11 cellular contexts compared by ENCODE assay signal in the genomic region with DNA sequence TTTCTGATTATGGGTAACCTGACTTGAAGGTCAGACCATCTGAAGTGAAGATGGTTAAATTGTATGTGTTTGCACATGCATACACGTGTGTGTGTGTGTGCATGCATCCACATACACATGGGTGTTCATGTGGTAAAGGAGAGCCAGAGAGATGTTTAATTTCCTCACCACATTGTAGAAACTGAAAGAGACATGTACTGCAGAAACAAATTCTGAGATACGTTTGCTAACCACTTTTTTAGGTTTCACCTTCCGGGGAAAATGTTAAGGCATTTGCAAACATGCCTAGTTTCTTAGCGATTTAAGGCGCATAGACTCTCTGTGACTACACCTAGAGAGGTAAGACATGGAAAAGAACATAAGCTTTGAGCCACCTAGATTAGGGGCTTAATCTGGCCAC.
DNase-seq lines count a peak whose midpoint lies in the region; ATAC-seq and TF ChIP-seq lines count a peak whose summit lies in the region.
"Had no signal": no experiment of that assay in that cellular context is flagged by ENCODE, and none has a peak within 500 bp of the region (broad histone marks: within the 10 kb centered on the region; RNA-seq: fewer than 3 reads in every experiment).

No MANE protein-coding gene starts in this region.

- H3K36me3 ChIP-seq in Panc1 (ENCODE audit: control insufficient read depth, insufficient read depth, low read length), result no peaks in the 10 kb centered on the region
- no peaks in the 10 kb centered on the region for H3K36me3 ChIP-seq in adrenal gland (replicated peaks in 1 of 2)

- no peaks in the 10 kb centered on the region for H3K9me3 Mint-ChIP-seq in activated T-cell treated with anti-CD3 and anti-CD28 coated beads, Interleukin-2, amount 50 U/mL, for 24 hours

- TF ChIP-seq POLR2A in adrenal gland (IDR thresholded peaks at IDR 0.05), result no peak

- DNase-seq in activated T-cell treated with anti-CD3 and anti-CD28 coated beads, Interleukin-2, amount 50 U/mL, for 24 hours, result no peak
- DNase-seq in activated T-cell treated with anti-CD3 and anti-CD28 coated beads, Interleukin-2, amount 50 U/mL, for 1 hour, result no peak
- no peak for DNase-seq in Panc1 (ENCODE audit: low read depth, low spot score)
- DNase-seq in stimulated activated naive CD8-positive, alpha-beta T cell treated with anti-CD3 and anti-CD28 coated beads, Interleukin-15, Interleukin-2, amounts not matched to agents 100 U/mL and 50 U/mL, for 24 hours, result no peak
- DNase-seq in NCI-H2029 treated with DMSO at 0.1 percent for 48 hours (lab: John Stamatoyannopoulos, UW), result no peak
- DNase-seq in adrenal gland, result no peak
- DNase-seq in HCEC 1CT, result no peak
- DNase-seq: islet precursor cell, NCI-H2029 had no signal

- H3K27ac ChIP-seq in Panc1 (ENCODE audit: low read length) (peak overlapping the region; percentile 70; the same call in 1 of the 2 replicates), adrenal gland (no peak overlapping the region)
- H3K27ac ChIP-seq: SK-N-MC had no signal

- H3K9me3 ChIP-seq in Panc1 (ENCODE audit: control insufficient read depth, insufficient read depth, low read depth, low read length) (no peaks in the 10 kb centered on the region), adrenal gland (replicated peaks in 1 of 3) (no peaks in the 10 kb centered on the region)

- no TSS peak for BruUV-seq in Panc1 (replicated peaks; lab: Mats Ljungman, UMichigan)

- TF ChIP-seq CTCF in Panc1 (IDR thresholded peaks at IDR 0.05) (no peak), adrenal gland (IDR thresholded peaks at IDR 0.05) (no peak)

- H3K4me1 ChIP-seq in Panc1 (ENCODE audit: control insufficient read depth, insufficient read depth, low read length) (no peaks in the 10 kb centered on the region), adrenal gland (replicated peaks in 1 of 2) (peaks cover 6 to 12% of the 10 kb centered on the region in 2 donors)

- no peak overlapping the region for H3K4me3 Mint-ChIP-seq in activated T-cell treated with anti-CD3 and anti-CD28 coated beads, Interleukin-2, amount 50 U/mL, for 24 hours

- H3K4me1 Mint-ChIP-seq in activated T-cell treated with anti-CD3 and anti-CD28 coated beads, Interleukin-2, amount 50 U/mL, for 24 hours (ENCODE audit: low read depth), result peaks cover 35% of the 10 kb centered on the region

- CTCF ChIA-PET in Panc1 (lab: Charles Lee), result no interaction called here

- POLR2A ChIA-PET in Panc1 (lab: Charles Lee), result interaction anchor here (0.7 kb wide), 1 partner anchor 104 kb away, joined by 3 read pairs; no protein-coding TSS in a partner anchor

- H3K4me3 ChIP-seq in Panc1 (ENCODE audit: low read depth in 2 of 2, low read length in 2 of 2) (no peak overlapping the region), adrenal gland (no peak overlapping the region)
- H3K4me3 ChIP-seq: SK-N-MC had no signal

- WGBS in adrenal gland, 4 donors, result 91 to 97% (median 95%) methylated on average over 5 of the region's 5 CpGs

- in situ Hi-C loops in Panc1 (cut with HindIII; ENCODE audit: low pct_unique_long_range_greater_than_20kb, low sequenced_read_pairs), result no loop called here

- peak overlapping the region; percentile 62 for H3K27ac Mint-ChIP-seq in activated T-cell treated with anti-CD3 and anti-CD28 coated beads, Interleukin-2, amount 50 U/mL, for 24 hours

- no peaks in the 10 kb centered on the region for H3K27me3 ChIP-seq in Panc1 (ENCODE audit: control insufficient read depth, insufficient read depth, low read length)
- no peaks in the 10 kb centered on the region for H3K27me3 ChIP-seq in adrenal gland

- no peaks in the 10 kb centered on the region for H3K36me3 Mint-ChIP-seq in activated T-cell treated with anti-CD3 and anti-CD28 coated beads, Interleukin-2, amount 50 U/mL, for 24 hours (ENCODE audit: low read depth)

- H3K27me3 Mint-ChIP-seq in activated T-cell treated with anti-CD3 and anti-CD28 coated beads, Interleukin-2, amount 50 U/mL, for 24 hours, result no peaks in the 10 kb centered on the region

- intact Hi-C loops in Panc1 (cut with micrococcal nuclease; ENCODE audit: unreplicated experiment), result no loop called here
- intact Hi-C loops in adrenal gland (cut with DNase I), result no loop called here

- ATAC-seq in HG02610 (IDR thresholded peaks at IDR 0.05; ENCODE audit: unreplicated experiment), result peak; percentile 90
- ATAC-seq in Panc1, result no peak
- ATAC-seq in stimulated activated naive CD8-positive, alpha-beta T cell treated with anti-CD3 and anti-CD28 coated beads, Interleukin-15, Interleukin-2, amounts not matched to agents 100 U/mL and 50 U/mL, for 24 hours, result peak; percentile 89
